ENCODE assay signal across 8 cellular contexts in genomic region chr5:146533260-146533857, GRCh38. TPM values are rescaled to one million over a fixed set of nuclear protein-coding genes. Genes with fewer than 3 reads are reported as not detected.
DNase-seq lines count a peak whose midpoint lies in the region; ATAC-seq, FAIRE-seq and TF ChIP-seq lines count a peak whose summit lies in the region.

No MANE protein-coding gene starts in this region.

- no peak overlapping the region for H3K56ac ChIP-seq in H1 (replicated peaks; ENCODE audit: insufficient read length, low read depth, low read length)

- H2AK5ac ChIP-seq in H1 (ENCODE audit: low read depth, low read length), result no peak overlapping the region

- no peak overlapping the region for H2BK5ac ChIP-seq in H1 (ENCODE audit: low read depth, low read length)

- FAIRE-seq in H1 (lab: Jason Lieb, UNC), result peak; percentile 91

- peaks cover 11% of the 10 kb centered on the region for H3K4me1 Mint-ChIP-seq in activated CD4-positive, alpha-beta memory T cell treated with anti-CD3 and anti-CD28 coated beads, Interleukin-2, amount 10 ng/mL, durations not matched to agents 7 days and 5 days

- peak; percentile 40 for DNase-seq in Caki2 (ENCODE audit: low read depth)
- peak; percentile 79 for DNase-seq in NCI-H748 (lab: John Stamatoyannopoulos, UW; ENCODE audit: unreplicated experiment)
- peak; percentile 78 for DNase-seq in activated CD4-positive, alpha-beta memory T cell treated with anti-CD3 and anti-CD28 coated beads, Interleukin-2, amount 10 ng/mL, durations not matched to agents 7 days and 5 days
- DNase-seq in H1 (ENCODE audit: low read depth in 1 of 2, low spot score in 2 of 2), result peak; percentile 60 to 84
- peak; percentile 69 for DNase-seq in mucosa of gallbladder (ENCODE audit: low spot score)
- DNase-seq in stimulated activated CD8-positive, alpha-beta memory T cell treated with anti-CD3 and anti-CD28 coated beads, Interleukin-7, amount 100 ng/mL, for 24 hours (ENCODE audit: low read depth), result peak; percentile 58

- H3K23ac ChIP-seq in H1 (ENCODE audit: insufficient read length), result no peak overlapping the region

- H3K23me2 ChIP-seq in H1 (ENCODE audit: low read depth, low read length), result no peaks in the 10 kb centered on the region

- no peak overlapping the region for H4K5ac ChIP-seq in H1 (ENCODE audit: insufficient read length, low read depth, low read length)

- WGBS in H1 (ENCODE audit: extremely low coverage in 1 of 2, insufficient coverage in 1 of 2, insufficient read length in 1 of 2, insufficient replicate concordance in 2 of 2, low coverage in 1 of 2, low lambda C conversion rate in 2 of 2, missing lambda C conversion rate in 1 of 2), 2 experiments, result 22% methylated on average over 6 of the region's 7 CpGs; no CpG with 5 or more reads in 1 of the 2 experiments

- peak overlapping the region; percentile 78; the same call in 1 of the 2 replicates for H2AFZ ChIP-seq in H1 (ENCODE audit: low read length)

- peak; percentile 61 to 92 (median 82) for TF ChIP-seq CTCF in H1 (IDR thresholded peaks at IDR 0.05; ENCODE audit: control extremely low read depth in 1 of 3, insufficient read depth in 1 of 3, low read depth in 1 of 3, low read length in 3 of 3)

- 0 out of 2 replicates have a peak overlapping the region, but pooled peaks have one; percentile 20 for H3K18ac ChIP-seq in H1 (ENCODE audit: extremely low read depth, low read length)

- H3K4me3 ChIP-seq in H1 (ENCODE audit: extremely low read depth in 1 of 4, insufficient read depth in 2 of 4, low read depth in 3 of 4, low read length in 4 of 4), result no peak overlapping the region

- no peak overlapping the region for H3K9ac ChIP-seq in H1 (replicated peaks in 1 of 4; ENCODE audit: extremely low read depth in 1 of 4, low read depth in 3 of 4, low read length in 3 of 4)

- H3K27me3 Mint-ChIP-seq in activated CD4-positive, alpha-beta memory T cell treated with anti-CD3 and anti-CD28 coated beads, Interleukin-2, amount 10 ng/mL, durations not matched to agents 7 days and 5 days, result peaks cover under 1% of the 10 kb centered on the region

- H2BK12ac ChIP-seq in H1 (ENCODE audit: low read depth, low read length), result no peak overlapping the region

- no peaks in the 10 kb centered on the region for H3K9me3 Mint-ChIP-seq in activated CD4-positive, alpha-beta memory T cell treated with anti-CD3 and anti-CD28 coated beads, Interleukin-2, amount 10 ng/mL, durations not matched to agents 7 days and 5 days

- no peak for TF ChIP-seq EP300 in H1 (IDR thresholded peaks at IDR 0.05; ENCODE audit: borderline replicate concordance in 1 of 2, low read depth in 2 of 2, low read length in 2 of 2)

- POLR2A ChIA-PET in activated CD4-positive, alpha-beta memory T cell treated with anti-CD3 and anti-CD28 coated beads, Interleukin-2, amount 10 ng/mL, durations not matched to agents 7 days and 5 days (lab: Charles Lee), result interaction anchor here (1.0 kb wide), 1 partner anchor 12 kb away, joined by 6 read pairs; no protein-coding TSS in a partner anchor
- POLR2A ChIA-PET in H1 (lab: Charles Lee; ENCODE audit: partially characterized antibody), result interaction anchor here (0.7 to 1.0 kb wide), 2 partner anchors 454 to 655 kb away, joined by 3 read pairs; no protein-coding TSS in a partner anchor

- CTCF ChIA-PET in activated CD4-positive, alpha-beta memory T cell treated with anti-CD3 and anti-CD28 coated beads, Interleukin-2, amount 10 ng/mL, durations not matched to agents 7 days and 5 days (lab: Charles Lee), result interaction anchor here (0.5 to 3.7 kb wide), 25 partner anchors 9 to 659 kb away, joined by 3 to 32 read pairs (median 3); partner anchors contain the start of gene PPP2R2B
- CTCF ChIA-PET in H1 (lab: Charles Lee; ENCODE audit: partially characterized antibody), result interaction anchor here (0.5 to 6.5 kb wide), 44 partner anchors 9 to 850 kb away, joined by 3 to 87 read pairs (median 4); partner anchors contain the start of gene GPR151

- peak; percentile 92 to 93 for TF ChIP-seq RAD21 in H1 (IDR thresholded peaks at IDR 0.05 in 1 of 2, conservative IDR thresholded peaks at IDR 0.05 in 1 of 2; ENCODE audit: low read depth in 2 of 2, low read length in 2 of 2)

- no peak overlapping the region for H3K14ac ChIP-seq in H1 (ENCODE audit: insufficient read length)

- H2BK120ac ChIP-seq in H1 (replicated peaks; ENCODE audit: low read depth, low read length), result no peak overlapping the region

- H3K9me3 ChIP-seq in H1 (ENCODE audit: insufficient read depth in 2 of 2, low read depth in 1 of 2, low read length in 1 of 2), result no peaks in the 10 kb centered on the region

- H3K79me2 ChIP-seq in H1 (ENCODE audit: control insufficient read depth in 1 of 2, insufficient read depth in 2 of 2, low read length in 2 of 2), result no peaks in the 10 kb centered on the region

- TF ChIP-seq POLR2A in H1 (IDR thresholded peaks at IDR 0.05; ENCODE audit: control extremely low read depth in 1 of 2, low read depth in 2 of 2, low read length in 2 of 2), result no peak

- H3K4ac ChIP-seq in H1 (replicated peaks; ENCODE audit: insufficient read length, low read depth, low read length), result no peak overlapping the region

- H3K36me3 ChIP-seq in H1 (ENCODE audit: control insufficient read depth in 2 of 4, insufficient read depth in 4 of 4, low read length in 3 of 4), result no peaks in the 10 kb centered on the region

- H3K27ac ChIP-seq in H1 (ENCODE audit: low read depth, low read length), result no peak overlapping the region

- no peak overlapping the region for H2BK20ac ChIP-seq in H1 (ENCODE audit: low read length)

- H4K91ac ChIP-seq in H1 (replicated peaks; ENCODE audit: insufficient read length, low read length), result peak overlapping the region; percentile 65

- H3K36me3 Mint-ChIP-seq in activated CD4-positive, alpha-beta memory T cell treated with anti-CD3 and anti-CD28 coated beads, Interleukin-2, amount 10 ng/mL, durations not matched to agents 7 days and 5 days (ENCODE audit: low read depth), result no peaks in the 10 kb centered on the region

- ATAC-seq in GM19467 (IDR thresholded peaks at IDR 0.05; ENCODE audit: unreplicated experiment) (peak; percentile 91), HG03558 (IDR thresholded peaks at IDR 0.05; ENCODE audit: extremely low read depth, unreplicated experiment) (peak; percentile 97)

- no peak overlapping the region for H4K8ac ChIP-seq in H1 (ENCODE audit: extremely low read depth, insufficient read depth, low read length)

- peaks cover 0 to 7% (median 3%) of the 10 kb centered on the region in 4 experiments; a peak in 4 of 7 replicates for H3K4me1 ChIP-seq in H1 (replicated peaks in 1 of 4; ENCODE audit: control insufficient read depth in 3 of 4, insufficient read depth in 4 of 4, low read length in 3 of 4)

- in situ Hi-C loops in Caki2 (cut with HindIII; ENCODE audit: low pct_unique_long_range_greater_than_20kb, low sequenced_read_pairs), result no loop called here

- no peak overlapping the region for H3K4me2 ChIP-seq in H1 (ENCODE audit: insufficient read depth in 1 of 2, low read depth in 2 of 2, low read length in 2 of 2)

- no peaks in the 10 kb centered on the region for H3K27me3 ChIP-seq in H1 (replicated peaks in 1 of 4; ENCODE audit: control insufficient read depth in 3 of 4, extremely low read depth in 1 of 4, insufficient read depth in 3 of 4, low read length in 3 of 4)

- H2BK15ac ChIP-seq in H1 (ENCODE audit: low read length), result no peak overlapping the region

- no peak overlapping the region for H3K27ac Mint-ChIP-seq in activated CD4-positive, alpha-beta memory T cell treated with anti-CD3 and anti-CD28 coated beads, Interleukin-2, amount 10 ng/mL, durations not matched to agents 7 days and 5 days

- no peaks in the 10 kb centered on the region for H4K20me1 ChIP-seq in H1 (replicated peaks in 1 of 2; ENCODE audit: control insufficient read depth in 1 of 2, insufficient read depth in 2 of 2, low read length in 2 of 2)

- H3K4me3 Mint-ChIP-seq in activated CD4-positive, alpha-beta memory T cell treated with anti-CD3 and anti-CD28 coated beads, Interleukin-2, amount 10 ng/mL, durations not matched to agents 7 days and 5 days, result no peak overlapping the region

- H3K79me1 ChIP-seq in H1 (ENCODE audit: low read depth, low read length), result no peaks in the 10 kb centered on the region

TF ChIP-seq in H1, 55 proteins besides CTCF, POLR2A, EP300 and RAD21:
- TF ChIP-seq BACH1 (IDR thresholded peaks at IDR 0.05; ENCODE audit: low read length) (0 out of 2 replicates have a peak, but pooled peaks have one; percentile 16), MAX (IDR thresholded peaks at IDR 0.05) (no peak)

RNA-seq across cellular contexts. Expression of gene GPR151, which starts 17.4 kb away (rescaled TPM):
- not detected in 2 replicates for total RNA-seq in Caki2 (2014; rRNA removed; shearing (Covaris generic); ENCODE audit: low replicate concordance)
- total RNA-seq in activated CD4-positive, alpha-beta memory T cell treated with anti-CD3 and anti-CD28 coated beads, Interleukin-2, amount 10 ng/mL, durations not matched to agents 7 days and 5 days, result not detected
- total RNA-seq in H1 (2021; fragmentation: NEBNext Ultra II Directional; extraction: Animal tissue kit (Norgen Biotek cat#: 25700)), result not detected in 2 replicates
- polyA plus RNA-seq in H1 (2011; rRNA removed), result 0.03 TPM in 1 of 2 replicates, not detected in the other
- polyA plus RNA-seq in H1 (2011; cell fraction: cytosol; rRNA removed), result not detected
- not detected for polyA plus RNA-seq in H1 (2011; cell fraction: nucleus; rRNA removed)
- not detected in 4 replicates for polyA plus RNA-seq in H1 (2012, experiment 1 of 2)
- polyA plus RNA-seq in H1 (2012, experiment 2 of 2), result not detected
- polyA plus RNA-seq in H1 (2013, experiment 1 of 2), result not detected
- polyA plus RNA-seq in H1 (2013, experiment 2 of 2), result not detected
- 0.10 and 0.28 TPM in 2 replicates for polyA minus RNA-seq in H1 (2011; rRNA and poly(A)+ RNA removed)
- polyA minus RNA-seq in H1 (2011; cell fraction: cytosol; rRNA and poly(A)+ RNA removed), result not detected
- polyA minus RNA-seq in H1 (2011; cell fraction: nucleus; rRNA and poly(A)+ RNA removed), result not detected
- not detected for total RNA-seq in mucosa of gallbladder
